In the genomic region with DNA sequence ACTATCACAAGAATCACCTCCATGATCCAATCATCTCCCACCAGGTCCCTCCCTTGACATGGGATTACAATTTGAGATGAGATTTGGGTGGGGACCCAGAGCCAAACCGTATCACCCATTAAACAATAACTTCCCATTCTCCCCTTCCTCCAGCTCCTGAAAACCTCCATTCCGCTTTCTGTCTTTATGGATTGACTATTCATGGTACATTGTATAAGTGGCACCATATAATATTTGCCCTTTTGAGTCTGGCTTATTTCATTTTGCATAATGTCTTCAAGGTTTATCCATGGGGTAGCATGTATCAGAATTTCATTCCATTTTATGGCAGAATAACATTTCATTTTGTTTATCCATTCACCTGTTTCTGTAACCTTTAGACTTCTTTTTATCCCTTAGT, we compare ENCODE assay signal across 27 cellular contexts.
"Had no signal": no experiment of that assay in that cellular context is flagged by ENCODE, and none has a peak within 500 bp of the region (broad histone marks: within the 10 kb centered on the region; RNA-seq: fewer than 3 reads in every experiment).

No MANE protein-coding gene starts in this region.

- H3K27ac Mint-ChIP-seq: stimulated activated effector memory CD8-positive, alpha-beta T cell treated with anti-CD3 and anti-CD28 coated beads, Interleukin-12 subunit alpha, Interleukin-12 subunit beta, amount 100 ng/mL, for 72 hours; stimulated activated memory B cell treated with anti-CD40 and anti-IgM and Interleukin-4, amounts not matched to agents 10 μg/mL and 1 μg/mL and 100 μg/mL, for 72 hours; stimulated activated naive B cell treated with anti-CD40 and anti-IgM and Interleukin-4, amounts not matched to agents 10 μg/mL and 1 μg/mL and 100 μg/mL, for 72 hours; stimulated activated naive CD8-positive, alpha-beta T cell treated with anti-CD3 and anti-CD28 coated beads, Interleukin-15, amount 100 ng/mL, for 72 hours; stimulated activated naive CD8-positive, alpha-beta T cell treated with anti-CD3 and anti-CD28 coated beads, Interleukin-15, Interleukin-2, amounts not matched to agents 100 ng/mL and 50 ng/mL, for 24 hours; type B pancreatic cell had no signal

- H3K9me3 Mint-ChIP-seq: stimulated activated effector memory CD8-positive, alpha-beta T cell treated with anti-CD3 and anti-CD28 coated beads, Interleukin-12 subunit alpha, Interleukin-12 subunit beta, amount 100 ng/mL, for 72 hours; stimulated activated memory B cell treated with anti-CD40 and anti-IgM and Interleukin-4, amounts not matched to agents 10 μg/mL and 1 μg/mL and 100 μg/mL, for 72 hours; stimulated activated naive B cell treated with anti-CD40 and anti-IgM and Interleukin-4, amounts not matched to agents 10 μg/mL and 1 μg/mL and 100 μg/mL, for 72 hours; stimulated activated naive CD8-positive, alpha-beta T cell treated with anti-CD3 and anti-CD28 coated beads, Interleukin-15, amount 100 ng/mL, for 72 hours; stimulated activated naive CD8-positive, alpha-beta T cell treated with anti-CD3 and anti-CD28 coated beads, Interleukin-15, Interleukin-2, amounts not matched to agents 100 ng/mL and 50 ng/mL, for 24 hours; type B pancreatic cell had no signal

- ATAC-seq: stimulated activated effector memory CD8-positive, alpha-beta T cell treated with anti-CD3 and anti-CD28 coated beads, Interleukin-12 subunit alpha, Interleukin-12 subunit beta, amount 100 ng/mL, for 72 hours; stimulated activated memory B cell treated with anti-CD40 and anti-IgM and Interleukin-4, amounts not matched to agents 10 μg/mL and 1 μg/mL and 100 μg/mL, for 72 hours; stimulated activated naive B cell treated with anti-CD40 and anti-IgM and Interleukin-4, amounts not matched to agents 10 μg/mL and 1 μg/mL and 100 μg/mL, for 72 hours; stimulated activated naive CD8-positive, alpha-beta T cell treated with anti-CD3 and anti-CD28 coated beads, Interleukin-15, amount 100 ng/mL, for 72 hours; stimulated activated naive CD8-positive, alpha-beta T cell treated with anti-CD3 and anti-CD28 coated beads, Interleukin-15, Interleukin-2, amounts not matched to agents 100 U/mL and 50 U/mL, for 24 hours; upper lobe of right lung had no signal

- H3K27me3 ChIP-seq: stomach, suprapubic skin, testis, tibial artery, tibial nerve, transverse colon, upper lobe of left lung, upper lobe of right lung, uterus, vagina had no signal

- H3K4me1 Mint-ChIP-seq: stimulated activated effector memory CD8-positive, alpha-beta T cell treated with anti-CD3 and anti-CD28 coated beads, Interleukin-12 subunit alpha, Interleukin-12 subunit beta, amount 100 ng/mL, for 72 hours had no signal

- DNase-seq: stimulated activated CD4-positive, alpha-beta T cell treated with anti-CD3 and anti-CD28 coated beads, Interleukin-2, amount 100 ng/mL, for 48 hours; stimulated activated CD4-positive, alpha-beta T cell treated with anti-CD3 and anti-CD28 coated beads, Interleukin-4, amount 100 ng/mL, for 1 hour; stimulated activated CD4-positive, alpha-beta T cell treated with anti-CD3 and anti-CD28 coated beads, Interleukin-4, amount 100 ng/mL, for 24 hours; stimulated activated CD4-positive, alpha-beta T cell treated with anti-CD3 and anti-CD28 coated beads, Interleukin-4, amount 100 ng/mL, for 4 hours; stimulated activated CD8-positive, alpha-beta memory T cell treated with anti-CD3 and anti-CD28 coated beads, Interleukin-4, amount 100 ng/mL, for 48 hours; stimulated activated naive B cell treated with anti-CD40 and anti-IgM and Interleukin-4, amounts not matched to agents 10 μg/mL and 1 μg/mL and 100 μg/mL, for 72 hours; stimulated activated naive CD4-positive, alpha-beta T cell; stimulated activated naive CD4-positive, alpha-beta T cell treated with Interleukin-2 at 50 U/mL for 16 hours; stimulated activated naive CD8-positive, alpha-beta T cell treated with anti-CD3 and anti-CD28 coated beads, Interleukin-15, amount 100 ng/mL, for 72 hours; stimulated activated naive CD8-positive, alpha-beta T cell treated with anti-CD3 and anti-CD28 coated beads, Interleukin-15, Interleukin-2, amounts not matched to agents 100 U/mL and 50 U/mL, for 24 hours; stomach; substantia nigra; testis; tibial artery; transverse colon; trophoblast cell; upper lobe of left lung; upper lobe of right lung; uterus had no signal

- H3K27me3 Mint-ChIP-seq: stimulated activated memory B cell treated with anti-CD40 and anti-IgM and Interleukin-4, amounts not matched to agents 10 μg/mL and 1 μg/mL and 100 μg/mL, for 72 hours; stimulated activated naive B cell treated with anti-CD40 and anti-IgM and Interleukin-4, amounts not matched to agents 10 μg/mL and 1 μg/mL and 100 μg/mL, for 72 hours; stimulated activated naive CD8-positive, alpha-beta T cell treated with anti-CD3 and anti-CD28 coated beads, Interleukin-15, amount 100 ng/mL, for 72 hours; stimulated activated naive CD8-positive, alpha-beta T cell treated with anti-CD3 and anti-CD28 coated beads, Interleukin-15, Interleukin-2, amounts not matched to agents 100 ng/mL and 50 ng/mL, for 24 hours; type B pancreatic cell had no signal

- H3K36me3 ChIP-seq: thoracic aorta, uterus, vagina had no signal

- H3K9me3 ChIP-seq: stomach, suprapubic skin, testis, thoracic aorta, tibial artery, tibial nerve, transverse colon, upper lobe of left lung, upper lobe of right lung, uterus, vagina had no signal

- H3K4me3 ChIP-seq: stomach, suprapubic skin, testis, thoracic aorta, tibial artery, tibial nerve, transverse colon, upper lobe of left lung, upper lobe of right lung, uterus, vagina had no signal

- H3K4me1 ChIP-seq: uterus had no signal

- H3K4me3 Mint-ChIP-seq: stimulated activated effector memory CD8-positive, alpha-beta T cell treated with anti-CD3 and anti-CD28 coated beads, Interleukin-12 subunit alpha, Interleukin-12 subunit beta, amount 100 ng/mL, for 72 hours; stimulated activated memory B cell treated with anti-CD40 and anti-IgM and Interleukin-4, amounts not matched to agents 10 μg/mL and 1 μg/mL and 100 μg/mL, for 72 hours; stimulated activated naive B cell treated with anti-CD40 and anti-IgM and Interleukin-4, amounts not matched to agents 10 μg/mL and 1 μg/mL and 100 μg/mL, for 72 hours; stimulated activated naive CD8-positive, alpha-beta T cell treated with anti-CD3 and anti-CD28 coated beads, Interleukin-15, amount 100 ng/mL, for 72 hours; stimulated activated naive CD8-positive, alpha-beta T cell treated with anti-CD3 and anti-CD28 coated beads, Interleukin-15, Interleukin-2, amounts not matched to agents 100 ng/mL and 50 ng/mL, for 24 hours; type B pancreatic cell had no signal

- H3K27ac ChIP-seq: stomach, testis, thoracic aorta, tibial artery, tibial nerve, transverse colon, upper lobe of left lung, upper lobe of right lung, uterus, vagina had no signal
